2 cellular contexts compared by ENCODE assay signal in the genomic region with DNA sequence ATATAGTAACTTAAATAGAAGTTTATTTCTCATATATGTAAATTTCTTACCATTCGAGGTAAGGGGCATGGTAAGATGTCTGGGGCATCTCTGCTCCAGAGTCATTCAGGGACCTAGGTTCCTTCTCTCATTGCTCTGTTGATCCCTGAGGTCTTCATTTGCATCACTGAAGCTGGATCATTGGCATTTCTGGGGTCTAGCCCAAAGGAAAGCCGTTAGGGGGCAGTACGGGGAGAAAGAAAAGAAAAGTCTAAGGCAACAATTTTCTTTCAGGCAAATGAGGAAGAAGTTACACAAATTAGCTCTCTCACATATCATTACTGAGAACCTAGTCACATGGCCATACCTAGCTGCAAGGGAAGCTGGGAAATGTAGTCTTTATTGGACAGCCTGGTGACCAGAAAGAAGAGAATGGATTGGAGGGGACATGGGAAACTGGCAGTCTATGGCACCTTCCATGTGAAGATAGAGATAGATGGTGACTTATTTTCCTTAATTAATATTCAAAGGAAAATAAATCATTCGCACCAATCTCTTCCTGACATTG.
TF ChIP-seq lines count a peak whose summit lies in the region.

No MANE protein-coding gene starts in this region.

TF ChIP-seq in GM23338, 12 proteins besides CTCF, POLR2A, EP300 and RAD21:
- TF ChIP-seq POLR2AphosphoS5 (IDR thresholded peaks at IDR 0.05; ENCODE audit: low read depth) (no peak), JUNB (IDR thresholded peaks at IDR 0.05; ENCODE audit: unreplicated experiment) (no peak), EZH2phosphoT487 (IDR thresholded peaks at IDR 0.05; ENCODE audit: unreplicated experiment) (no peak), STAT1 (IDR thresholded peaks at IDR 0.05; ENCODE audit: unreplicated experiment) (no peak), CREB1 (CRISPR knock-in tag; IDR thresholded peaks at IDR 0.05; ENCODE audit: low read depth) (no peak), NANOG (IDR thresholded peaks at IDR 0.05; ENCODE audit: borderline replicate concordance) (no peak), ZNF114 (CRISPR knock-in tag; IDR thresholded peaks at IDR 0.05) (no peak), ZNF331 (CRISPR knock-in tag; IDR thresholded peaks at IDR 0.05; ENCODE audit: low read depth) (no peak)
- TF ChIP-seq, protein P1, sequence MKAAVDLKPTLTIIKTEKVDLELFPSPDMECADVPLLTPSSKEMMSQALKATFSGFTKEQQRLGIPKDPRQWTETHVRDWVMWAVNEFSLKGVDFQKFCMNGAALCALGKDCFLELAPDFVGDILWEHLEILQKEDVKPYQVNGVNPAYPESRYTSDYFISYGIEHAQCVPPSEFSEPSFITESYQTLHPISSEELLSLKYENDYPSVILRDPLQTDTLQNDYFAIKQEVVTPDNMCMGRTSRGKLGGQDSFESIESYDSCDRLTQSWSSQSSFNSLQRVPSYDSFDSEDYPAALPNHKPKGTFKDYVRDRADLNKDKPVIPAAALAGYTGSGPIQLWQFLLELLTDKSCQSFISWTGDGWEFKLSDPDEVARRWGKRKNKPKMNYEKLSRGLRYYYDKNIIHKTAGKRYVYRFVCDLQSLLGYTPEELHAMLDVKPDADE (IDR thresholded peaks at IDR 0.05), result no peak
- TF ChIP-seq, protein P2, sequence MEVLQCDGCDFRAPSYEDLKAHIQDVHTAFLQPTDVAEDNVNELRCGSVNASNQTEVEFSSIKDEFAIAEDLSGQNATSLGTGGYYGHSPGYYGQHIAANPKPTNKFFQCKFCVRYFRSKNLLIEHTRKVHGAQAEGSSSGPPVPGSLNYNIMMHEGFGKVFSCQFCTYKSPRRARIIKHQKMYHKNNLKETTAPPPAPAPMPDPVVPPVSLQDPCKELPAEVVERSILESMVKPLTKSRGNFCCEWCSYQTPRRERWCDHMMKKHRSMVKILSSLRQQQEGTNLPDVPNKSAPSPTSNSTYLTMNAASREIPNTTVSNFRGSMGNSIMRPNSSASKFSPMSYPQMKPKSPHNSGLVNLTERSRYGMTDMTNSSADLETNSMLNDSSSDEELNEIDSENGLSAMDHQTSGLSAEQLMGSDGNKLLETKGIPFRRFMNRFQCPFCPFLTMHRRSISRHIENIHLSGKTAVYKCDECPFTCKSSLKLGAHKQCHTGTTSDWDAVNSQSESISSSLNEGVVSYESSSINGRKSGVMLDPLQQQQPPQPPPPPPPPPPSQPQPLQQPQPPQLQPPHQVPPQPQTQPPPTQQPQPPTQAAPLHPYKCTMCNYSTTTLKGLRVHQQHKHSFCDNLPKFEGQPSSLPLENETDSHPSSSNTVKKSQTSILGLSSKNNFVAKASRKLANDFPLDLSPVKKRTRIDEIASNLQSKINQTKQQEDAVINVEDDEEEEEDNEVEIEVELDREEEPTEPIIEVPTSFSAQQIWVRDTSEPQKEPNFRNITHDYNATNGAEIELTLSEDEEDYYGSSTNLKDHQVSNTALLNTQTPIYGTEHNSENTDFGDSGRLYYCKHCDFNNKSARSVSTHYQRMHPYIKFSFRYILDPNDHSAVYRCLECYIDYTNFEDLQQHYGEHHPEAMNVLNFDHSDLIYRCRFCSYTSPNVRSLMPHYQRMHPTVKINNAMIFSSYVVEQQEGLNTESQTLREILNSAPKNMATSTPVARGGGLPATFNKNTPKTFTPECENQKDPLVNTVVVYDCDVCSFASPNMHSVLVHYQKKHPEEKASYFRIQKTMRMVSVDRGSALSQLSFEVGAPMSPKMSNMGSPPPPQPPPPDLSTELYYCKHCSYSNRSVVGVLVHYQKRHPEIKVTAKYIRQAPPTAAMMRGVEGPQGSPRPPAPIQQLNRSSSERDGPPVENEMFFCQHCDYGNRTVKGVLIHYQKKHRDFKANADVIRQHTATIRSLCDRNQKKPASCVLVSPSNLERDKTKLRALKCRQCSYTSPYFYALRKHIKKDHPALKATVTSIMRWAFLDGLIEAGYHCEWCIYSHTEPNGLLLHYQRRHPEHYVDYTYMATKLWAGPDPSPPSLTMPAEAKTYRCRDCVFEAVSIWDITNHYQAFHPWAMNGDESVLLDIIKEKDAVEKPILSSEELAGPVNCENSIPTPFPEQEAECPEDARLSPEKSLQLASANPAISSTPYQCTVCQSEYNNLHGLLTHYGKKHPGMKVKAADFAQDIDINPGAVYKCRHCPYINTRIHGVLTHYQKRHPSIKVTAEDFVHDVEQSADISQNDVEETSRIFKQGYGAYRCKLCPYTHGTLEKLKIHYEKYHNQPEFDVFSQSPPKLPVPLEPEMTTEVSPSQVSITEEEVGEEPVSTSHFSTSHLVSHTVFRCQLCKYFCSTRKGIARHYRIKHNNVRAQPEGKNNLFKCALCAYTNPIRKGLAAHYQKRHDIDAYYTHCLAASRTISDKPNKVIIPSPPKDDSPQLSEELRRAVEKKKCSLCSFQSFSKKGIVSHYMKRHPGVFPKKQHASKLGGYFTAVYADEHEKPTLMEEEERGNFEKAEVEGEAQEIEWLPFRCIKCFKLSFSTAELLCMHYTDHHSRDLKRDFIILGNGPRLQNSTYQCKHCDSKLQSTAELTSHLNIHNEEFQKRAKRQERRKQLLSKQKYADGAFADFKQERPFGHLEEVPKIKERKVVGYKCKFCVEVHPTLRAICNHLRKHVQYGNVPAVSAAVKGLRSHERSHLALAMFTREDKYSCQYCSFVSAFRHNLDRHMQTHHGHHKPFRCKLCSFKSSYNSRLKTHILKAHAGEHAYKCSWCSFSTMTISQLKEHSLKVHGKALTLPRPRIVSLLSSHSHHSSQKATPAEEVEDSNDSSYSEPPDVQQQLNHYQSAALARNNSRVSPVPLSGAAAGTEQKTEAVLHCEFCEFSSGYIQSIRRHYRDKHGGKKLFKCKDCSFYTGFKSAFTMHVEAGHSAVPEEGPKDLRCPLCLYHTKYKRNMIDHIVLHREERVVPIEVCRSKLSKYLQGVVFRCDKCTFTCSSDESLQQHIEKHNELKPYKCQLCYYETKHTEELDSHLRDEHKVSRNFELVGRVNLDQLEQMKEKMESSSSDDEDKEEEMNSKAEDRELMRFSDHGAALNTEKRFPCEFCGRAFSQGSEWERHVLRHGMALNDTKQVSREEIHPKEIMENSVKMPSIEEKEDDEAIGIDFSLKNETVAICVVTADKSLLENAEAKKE (CRISPR knock-in tag; IDR thresholded peaks at IDR 0.05), result no peak

TF ChIP-seq in K562, 482 proteins besides CTCF, POLR2A, EP300 and RAD21:
- TF ChIP-seq, protein P3, sequence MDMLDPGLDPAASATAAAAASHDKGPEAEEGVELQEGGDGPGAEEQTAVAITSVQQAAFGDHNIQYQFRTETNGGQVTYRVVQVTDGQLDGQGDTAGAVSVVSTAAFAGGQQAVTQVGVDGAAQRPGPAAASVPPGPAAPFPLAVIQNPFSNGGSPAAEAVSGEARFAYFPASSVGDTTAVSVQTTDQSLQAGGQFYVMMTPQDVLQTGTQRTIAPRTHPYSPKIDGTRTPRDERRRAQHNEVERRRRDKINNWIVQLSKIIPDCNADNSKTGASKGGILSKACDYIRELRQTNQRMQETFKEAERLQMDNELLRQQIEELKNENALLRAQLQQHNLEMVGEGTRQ (CRISPR knock-in tag; IDR thresholded peaks at IDR 0.05), result peak; percentile 82
- TF ChIP-seq ZNF143 (CRISPR knock-in tag; IDR thresholded peaks at IDR 0.05) (peak; percentile 66), ZNF239 (CRISPR knock-in tag; IDR thresholded peaks at IDR 0.05) (no peak), RAD51 (IDR thresholded peaks at IDR 0.05; ENCODE audit: borderline replicate concordance, low read depth) (peak; percentile 72), HCFC1 (IDR thresholded peaks at IDR 0.05; ENCODE audit: low read depth, low read length) (peak; percentile 78), CREBBP (IDR thresholded peaks at IDR 0.05; ENCODE audit: low read depth, low read length) (no peak), NFXL1 (CRISPR knock-in tag; IDR thresholded peaks at IDR 0.05) (no peak), POU5F1 (IDR thresholded peaks at IDR 0.05; ENCODE audit: borderline replicate concordance, low read depth, low read length, partially characterized antibody) (no peak), FOSL1 (tag; conservative IDR thresholded peaks at IDR 0.05) (no peak), CHCHD3 (CRISPR knock-in tag; IDR thresholded peaks at IDR 0.05) (no peak), SIX5 (IDR thresholded peaks at IDR 0.05; ENCODE audit: borderline replicate concordance in 1 of 2, insufficient read depth in 1 of 2, low read depth in 1 of 2, low read length in 2 of 2) (peak; percentile 28 to 48; a peak in 3 of 4 replicates), ZFP30 (CRISPR knock-in tag; IDR thresholded peaks at IDR 0.05; ENCODE audit: borderline replicate concordance) (no peak)
- TF ChIP-seq, protein P4, sequence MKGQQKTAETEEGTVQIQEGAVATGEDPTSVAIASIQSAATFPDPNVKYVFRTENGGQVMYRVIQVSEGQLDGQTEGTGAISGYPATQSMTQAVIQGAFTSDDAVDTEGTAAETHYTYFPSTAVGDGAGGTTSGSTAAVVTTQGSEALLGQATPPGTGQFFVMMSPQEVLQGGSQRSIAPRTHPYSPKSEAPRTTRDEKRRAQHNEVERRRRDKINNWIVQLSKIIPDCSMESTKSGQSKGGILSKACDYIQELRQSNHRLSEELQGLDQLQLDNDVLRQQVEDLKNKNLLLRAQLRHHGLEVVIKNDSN (CRISPR knock-in tag; IDR thresholded peaks at IDR 0.05), result peak; percentile 69
- TF ChIP-seq, protein P5, sequence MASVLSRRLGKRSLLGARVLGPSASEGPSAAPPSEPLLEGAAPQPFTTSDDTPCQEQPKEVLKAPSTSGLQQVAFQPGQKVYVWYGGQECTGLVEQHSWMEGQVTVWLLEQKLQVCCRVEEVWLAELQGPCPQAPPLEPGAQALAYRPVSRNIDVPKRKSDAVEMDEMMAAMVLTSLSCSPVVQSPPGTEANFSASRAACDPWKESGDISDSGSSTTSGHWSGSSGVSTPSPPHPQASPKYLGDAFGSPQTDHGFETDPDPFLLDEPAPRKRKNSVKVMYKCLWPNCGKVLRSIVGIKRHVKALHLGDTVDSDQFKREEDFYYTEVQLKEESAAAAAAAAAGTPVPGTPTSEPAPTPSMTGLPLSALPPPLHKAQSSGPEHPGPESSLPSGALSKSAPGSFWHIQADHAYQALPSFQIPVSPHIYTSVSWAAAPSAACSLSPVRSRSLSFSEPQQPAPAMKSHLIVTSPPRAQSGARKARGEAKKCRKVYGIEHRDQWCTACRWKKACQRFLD (CRISPR knock-in tag; IDR thresholded peaks at IDR 0.05), result no peak
